ENCODE assay signal across 1 cellular context in the genomic region with DNA sequence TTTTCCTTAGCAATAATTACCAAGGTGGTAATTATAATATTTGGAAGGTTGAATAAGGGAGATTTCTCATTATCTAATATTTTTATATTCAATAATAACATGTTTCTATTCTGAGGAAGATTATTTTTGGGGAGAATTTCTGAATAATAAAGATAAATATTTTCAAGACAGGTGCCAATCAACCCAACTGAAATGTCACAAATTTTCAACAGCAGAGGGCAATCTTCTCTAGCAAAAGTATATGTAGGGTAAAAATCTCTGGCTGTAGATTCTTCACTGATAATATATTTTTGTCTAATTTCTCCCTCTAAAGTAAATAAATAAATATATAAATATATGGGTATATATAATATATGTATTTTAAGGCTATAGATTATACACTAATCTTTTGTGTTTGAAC.
TF ChIP-seq lines count a peak whose summit lies in the region.

No MANE protein-coding gene starts in this region.

TF ChIP-seq in GM23338, 12 proteins besides CTCF, POLR2A, EP300 and RAD21 (continued from another document):
- TF ChIP-seq, protein P1, sequence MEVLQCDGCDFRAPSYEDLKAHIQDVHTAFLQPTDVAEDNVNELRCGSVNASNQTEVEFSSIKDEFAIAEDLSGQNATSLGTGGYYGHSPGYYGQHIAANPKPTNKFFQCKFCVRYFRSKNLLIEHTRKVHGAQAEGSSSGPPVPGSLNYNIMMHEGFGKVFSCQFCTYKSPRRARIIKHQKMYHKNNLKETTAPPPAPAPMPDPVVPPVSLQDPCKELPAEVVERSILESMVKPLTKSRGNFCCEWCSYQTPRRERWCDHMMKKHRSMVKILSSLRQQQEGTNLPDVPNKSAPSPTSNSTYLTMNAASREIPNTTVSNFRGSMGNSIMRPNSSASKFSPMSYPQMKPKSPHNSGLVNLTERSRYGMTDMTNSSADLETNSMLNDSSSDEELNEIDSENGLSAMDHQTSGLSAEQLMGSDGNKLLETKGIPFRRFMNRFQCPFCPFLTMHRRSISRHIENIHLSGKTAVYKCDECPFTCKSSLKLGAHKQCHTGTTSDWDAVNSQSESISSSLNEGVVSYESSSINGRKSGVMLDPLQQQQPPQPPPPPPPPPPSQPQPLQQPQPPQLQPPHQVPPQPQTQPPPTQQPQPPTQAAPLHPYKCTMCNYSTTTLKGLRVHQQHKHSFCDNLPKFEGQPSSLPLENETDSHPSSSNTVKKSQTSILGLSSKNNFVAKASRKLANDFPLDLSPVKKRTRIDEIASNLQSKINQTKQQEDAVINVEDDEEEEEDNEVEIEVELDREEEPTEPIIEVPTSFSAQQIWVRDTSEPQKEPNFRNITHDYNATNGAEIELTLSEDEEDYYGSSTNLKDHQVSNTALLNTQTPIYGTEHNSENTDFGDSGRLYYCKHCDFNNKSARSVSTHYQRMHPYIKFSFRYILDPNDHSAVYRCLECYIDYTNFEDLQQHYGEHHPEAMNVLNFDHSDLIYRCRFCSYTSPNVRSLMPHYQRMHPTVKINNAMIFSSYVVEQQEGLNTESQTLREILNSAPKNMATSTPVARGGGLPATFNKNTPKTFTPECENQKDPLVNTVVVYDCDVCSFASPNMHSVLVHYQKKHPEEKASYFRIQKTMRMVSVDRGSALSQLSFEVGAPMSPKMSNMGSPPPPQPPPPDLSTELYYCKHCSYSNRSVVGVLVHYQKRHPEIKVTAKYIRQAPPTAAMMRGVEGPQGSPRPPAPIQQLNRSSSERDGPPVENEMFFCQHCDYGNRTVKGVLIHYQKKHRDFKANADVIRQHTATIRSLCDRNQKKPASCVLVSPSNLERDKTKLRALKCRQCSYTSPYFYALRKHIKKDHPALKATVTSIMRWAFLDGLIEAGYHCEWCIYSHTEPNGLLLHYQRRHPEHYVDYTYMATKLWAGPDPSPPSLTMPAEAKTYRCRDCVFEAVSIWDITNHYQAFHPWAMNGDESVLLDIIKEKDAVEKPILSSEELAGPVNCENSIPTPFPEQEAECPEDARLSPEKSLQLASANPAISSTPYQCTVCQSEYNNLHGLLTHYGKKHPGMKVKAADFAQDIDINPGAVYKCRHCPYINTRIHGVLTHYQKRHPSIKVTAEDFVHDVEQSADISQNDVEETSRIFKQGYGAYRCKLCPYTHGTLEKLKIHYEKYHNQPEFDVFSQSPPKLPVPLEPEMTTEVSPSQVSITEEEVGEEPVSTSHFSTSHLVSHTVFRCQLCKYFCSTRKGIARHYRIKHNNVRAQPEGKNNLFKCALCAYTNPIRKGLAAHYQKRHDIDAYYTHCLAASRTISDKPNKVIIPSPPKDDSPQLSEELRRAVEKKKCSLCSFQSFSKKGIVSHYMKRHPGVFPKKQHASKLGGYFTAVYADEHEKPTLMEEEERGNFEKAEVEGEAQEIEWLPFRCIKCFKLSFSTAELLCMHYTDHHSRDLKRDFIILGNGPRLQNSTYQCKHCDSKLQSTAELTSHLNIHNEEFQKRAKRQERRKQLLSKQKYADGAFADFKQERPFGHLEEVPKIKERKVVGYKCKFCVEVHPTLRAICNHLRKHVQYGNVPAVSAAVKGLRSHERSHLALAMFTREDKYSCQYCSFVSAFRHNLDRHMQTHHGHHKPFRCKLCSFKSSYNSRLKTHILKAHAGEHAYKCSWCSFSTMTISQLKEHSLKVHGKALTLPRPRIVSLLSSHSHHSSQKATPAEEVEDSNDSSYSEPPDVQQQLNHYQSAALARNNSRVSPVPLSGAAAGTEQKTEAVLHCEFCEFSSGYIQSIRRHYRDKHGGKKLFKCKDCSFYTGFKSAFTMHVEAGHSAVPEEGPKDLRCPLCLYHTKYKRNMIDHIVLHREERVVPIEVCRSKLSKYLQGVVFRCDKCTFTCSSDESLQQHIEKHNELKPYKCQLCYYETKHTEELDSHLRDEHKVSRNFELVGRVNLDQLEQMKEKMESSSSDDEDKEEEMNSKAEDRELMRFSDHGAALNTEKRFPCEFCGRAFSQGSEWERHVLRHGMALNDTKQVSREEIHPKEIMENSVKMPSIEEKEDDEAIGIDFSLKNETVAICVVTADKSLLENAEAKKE (CRISPR knock-in tag; IDR thresholded peaks at IDR 0.05) = no peak
- TF ChIP-seq, protein P2, sequence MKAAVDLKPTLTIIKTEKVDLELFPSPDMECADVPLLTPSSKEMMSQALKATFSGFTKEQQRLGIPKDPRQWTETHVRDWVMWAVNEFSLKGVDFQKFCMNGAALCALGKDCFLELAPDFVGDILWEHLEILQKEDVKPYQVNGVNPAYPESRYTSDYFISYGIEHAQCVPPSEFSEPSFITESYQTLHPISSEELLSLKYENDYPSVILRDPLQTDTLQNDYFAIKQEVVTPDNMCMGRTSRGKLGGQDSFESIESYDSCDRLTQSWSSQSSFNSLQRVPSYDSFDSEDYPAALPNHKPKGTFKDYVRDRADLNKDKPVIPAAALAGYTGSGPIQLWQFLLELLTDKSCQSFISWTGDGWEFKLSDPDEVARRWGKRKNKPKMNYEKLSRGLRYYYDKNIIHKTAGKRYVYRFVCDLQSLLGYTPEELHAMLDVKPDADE (IDR thresholded peaks at IDR 0.05) = no peak
